ENCODE assay signal across 18 cellular contexts in genomic region chr4:788006-788635, GRCh38.
"Had no signal": no experiment of that assay in that cellular context is flagged by ENCODE, and none has a peak within 500 bp of the region (broad histone marks: within the 10 kb centered on the region; RNA-seq: fewer than 3 reads in every experiment).

No MANE protein-coding gene starts in this region.

- H3K9me3 Mint-ChIP-seq: activated naive CD4-positive, alpha-beta T cell treated with anti-CD3 and anti-CD28 coated beads, Interleukin-2, amount 50 U/mL, for 24 hours; effector memory CD8-positive, alpha-beta T cell; naive B cell; neural crest cell; stimulated activated effector memory CD8-positive, alpha-beta T cell treated with anti-CD3 and anti-CD28 coated beads, Interleukin-12 subunit alpha, Interleukin-12 subunit beta, amount 100 ng/mL, for 72 hours; WTC11 had no signal

- H3K36me3 ChIP-seq: ascending aorta, stomach, suprapubic skin, tibial nerve had no signal

- H3K4me3 ChIP-seq: ascending aorta, stomach, suprapubic skin, tibial nerve had no signal

- ATAC-seq: effector memory CD8-positive, alpha-beta T cell; esophagus mucosa; WTC11 had no signal

- H3K27ac ChIP-seq: suprapubic skin had no signal

- H3K27ac Mint-ChIP-seq: effector memory CD8-positive, alpha-beta T cell; naive B cell; progenitor cell of endocrine pancreas; stimulated activated effector memory CD8-positive, alpha-beta T cell treated with anti-CD3 and anti-CD28 coated beads, Interleukin-12 subunit alpha, Interleukin-12 subunit beta, amount 100 ng/mL, for 72 hours; WTC11 had no signal

- H3K9me3 ChIP-seq: ascending aorta, stomach, suprapubic skin, tibial nerve had no signal

- H3K36me3 Mint-ChIP-seq: activated naive CD4-positive, alpha-beta T cell treated with anti-CD3 and anti-CD28 coated beads, Interleukin-2, amount 50 U/mL, for 24 hours; WTC11 had no signal

- DNase-seq: activated gamma-delta T cell treated with Interleukin-2 at 50 U/mL for 16 hours; activated T-cell treated with anti-CD3 and anti-CD28 coated beads, Interleukin-2, amount 50 U/mL, for 1 hour; central memory CD4-positive, alpha-beta T cell; effector memory CD8-positive, alpha-beta T cell; hypothalamus; naive B cell; stimulated activated CD4-positive, alpha-beta T cell treated with anti-CD3 and anti-CD28 coated beads, Interleukin-2, amount 100 ng/mL, for 24 hours; T-helper 1 cell had no signal
